8 cellular contexts compared by ENCODE assay signal in the genomic region with DNA sequence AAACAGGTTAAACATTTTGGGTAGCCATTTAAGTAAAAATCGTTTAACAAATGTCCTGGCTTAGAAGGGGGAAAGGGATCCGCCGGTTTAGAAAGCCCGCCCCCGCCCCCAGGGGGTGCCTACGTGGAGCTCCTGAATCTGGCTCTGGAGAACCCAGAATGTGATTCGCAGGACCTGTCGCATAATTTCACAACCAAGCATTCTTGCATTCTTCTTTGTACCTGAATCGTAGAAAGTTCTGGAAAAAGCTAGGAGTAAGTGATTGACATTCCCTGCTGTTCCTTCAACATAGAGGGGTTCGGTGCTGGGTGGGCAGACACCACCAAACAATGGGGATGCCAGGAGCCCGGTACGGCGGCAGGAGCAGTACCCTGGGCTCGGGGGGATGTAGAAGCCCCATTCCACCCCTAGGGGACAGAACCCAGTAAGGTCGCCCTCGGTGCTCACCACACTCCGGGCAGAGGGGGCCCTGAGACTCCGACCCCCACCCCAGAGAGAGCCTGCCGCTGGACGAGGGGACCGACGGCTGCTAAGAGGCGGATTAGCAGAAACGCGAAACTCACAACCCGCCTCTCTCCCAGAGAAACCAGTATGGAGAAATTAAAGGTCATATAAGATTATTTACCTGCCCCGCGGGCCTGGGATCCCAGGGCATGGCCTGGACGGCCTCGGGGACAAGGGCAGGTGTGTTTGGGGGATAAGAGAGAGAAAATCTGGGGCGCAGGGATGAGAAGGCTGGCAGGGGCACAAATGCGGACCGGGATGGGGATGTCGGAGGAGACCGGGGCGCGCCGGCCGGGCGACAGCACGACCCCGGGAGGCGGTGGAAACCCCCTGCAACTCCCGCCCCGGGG. TPM values are rescaled to one million over a fixed set of nuclear protein-coding genes. Genes with fewer than 3 reads are reported as not detected.
DNase-seq lines count a peak whose midpoint lies in the region; ATAC-seq, FAIRE-seq and TF ChIP-seq lines count a peak whose summit lies in the region.

No MANE protein-coding gene starts in this region.

- H3K27ac ChIP-seq in GM23248: no peak overlapping the region
- peak overlapping the region in 2 of 4 donors; percentile 68 to 72 for H3K27ac ChIP-seq in pancreas

- no peaks in the 10 kb centered on the region for H4K20me1 ChIP-seq in GM23248 (ENCODE audit: insufficient read depth)

- H3K27ac Mint-ChIP-seq in activated CD4-positive, alpha-beta T cell treated with anti-CD3 and anti-CD28 coated beads for 36 hours: no peak overlapping the region

- H3K27me3 ChIP-seq in GM23248 (replicated peaks; ENCODE audit: insufficient read depth): no peaks in the 10 kb centered on the region
- H3K27me3 ChIP-seq in pancreas: no peaks in the 10 kb centered on the region

- H3K4me3 ChIP-seq in GM23248 (peak overlapping the region; percentile 85), pancreas (peak overlapping the region; percentile 34 to 66 (median 65))

- H3K4me1 Mint-ChIP-seq in activated CD4-positive, alpha-beta T cell treated with anti-CD3 and anti-CD28 coated beads for 36 hours: peaks cover 14% of the 10 kb centered on the region

- H3K4me1 ChIP-seq in GM23248 (ENCODE audit: insufficient read depth) (peaks cover 11% of the 10 kb centered on the region), pancreas (no peaks in the 10 kb centered on the region)

- H3K9ac ChIP-seq in GM23248: peak overlapping the region; percentile 92

- H3K79me2 ChIP-seq in GM23248 (ENCODE audit: insufficient read depth): no peaks in the 10 kb centered on the region; the same call in 1 of the 2 replicates

- in situ Hi-C loops in GM23248 (cut with MboI): no loop called here

- no peak for FAIRE-seq in pancreas (lab: Jason Lieb, UNC)

- TF ChIP-seq EP300 in Ishikawa (IDR thresholded peaks at IDR 0.05; ENCODE audit: borderline replicate concordance): no peak

- WGBS in GM23248 (ENCODE audit: low coverage in 1 of 2, low lambda C conversion rate in 2 of 2, missing lambda C conversion rate in 2 of 2), 2 experiments: 1 to 2% methylated on average over 43 to 44 of the region's 45 CpGs
- WGBS in pancreas, 2 donors: 0 to 1% methylated on average over 44 to 45 of the region's 45 CpGs

- intact Hi-C loops in activated CD4-positive, alpha-beta T cell treated with anti-CD3 and anti-CD28 coated beads for 36 hours (cut with DNase I, micrococcal nuclease): loop anchor here (2.0 to 10.0 kb wide), 4 partner anchors 113 to 319 kb away; a partner anchor contains a TSS
- intact Hi-C loops in pancreas (cut with DNase I): no loop called here

- POLR2A ChIA-PET in activated CD4-positive, alpha-beta T cell treated with anti-CD3 and anti-CD28 coated beads for 36 hours (lab: Charles Lee): no interaction called here

- CTCF ChIA-PET in activated CD4-positive, alpha-beta T cell treated with anti-CD3 and anti-CD28 coated beads for 36 hours (lab: Charles Lee): interaction anchor here (0.6 to 0.8 kb wide), 4 partner anchors 12 to 99 kb away, joined by 3 to 4 read pairs (median 3); no protein-coding TSS in a partner anchor

- no peaks in the 10 kb centered on the region for H3K9me2 ChIP-seq in GM23248 (ENCODE audit: insufficient read depth)

- H3K27me3 Mint-ChIP-seq in activated CD4-positive, alpha-beta T cell treated with anti-CD3 and anti-CD28 coated beads for 36 hours: peaks cover 42% of the 10 kb centered on the region

- no peaks in the 10 kb centered on the region for H3K9me3 Mint-ChIP-seq in activated CD4-positive, alpha-beta T cell treated with anti-CD3 and anti-CD28 coated beads for 36 hours (ENCODE audit: low read depth)

- no peak for TF ChIP-seq RAD21 in Ishikawa (IDR thresholded peaks at IDR 0.05; ENCODE audit: low read depth)

- peak; percentile 48 for ATAC-seq in activated CD4-positive, alpha-beta T cell treated with anti-CD3 and anti-CD28 coated beads for 36 hours
- peak; percentile 32 to 53 (median 36) for ATAC-seq in pancreas

- DNase-seq in activated CD4-positive, alpha-beta T cell treated with anti-CD3 and anti-CD28 coated beads for 36 hours: peak; percentile 29
- no peak for DNase-seq in activated CD4-positive, alpha-beta T cell treated with anti-CD3 and anti-CD28 coated beads for 1 hour
- DNase-seq in GM23248: peak; percentile 62
- DNase-seq in activated CD8-positive, alpha-beta memory T cell treated with anti-CD3 and anti-CD28 coated beads, Interleukin-2, amount 50 U/mL, for 4 hours: peak; percentile 16
- DNase-seq in glomerular visceral epithelial cell (ENCODE audit: extremely low spot score): peak; percentile 39
- peak; percentile 11 to 66 (median 30) for DNase-seq in pancreas
- no peak for DNase-seq in T1000 (lab: John Stamatoyannopoulos, UW)

- peak overlapping the region; percentile 76 for H3K4me3 Mint-ChIP-seq in activated CD4-positive, alpha-beta T cell treated with anti-CD3 and anti-CD28 coated beads for 36 hours

- peak overlapping the region; percentile 96 for H2AFZ ChIP-seq in GM23248

- H3F3A ChIP-seq in GM23248 (ENCODE audit: insufficient read depth): peaks cover 15% of the 10 kb centered on the region

- H3K36me3 Mint-ChIP-seq in activated CD4-positive, alpha-beta T cell treated with anti-CD3 and anti-CD28 coated beads for 36 hours (ENCODE audit: low read depth): no peaks in the 10 kb centered on the region

- no peak for TF ChIP-seq CTCF in pancreas (IDR thresholded peaks at IDR 0.05)

- H3K9me3 ChIP-seq in GM23248 (ENCODE audit: low read depth) (no peaks in the 10 kb centered on the region), pancreas (no peaks in the 10 kb centered on the region)

- H3K4me2 ChIP-seq in GM23248 (ENCODE audit: unreplicated experiment): peak overlapping the region; percentile 83

- H3K36me3 ChIP-seq in GM23248 (ENCODE audit: low read depth) (no peaks in the 10 kb centered on the region), pancreas (no peaks in the 10 kb centered on the region)

TF ChIP-seq in Ishikawa, 13 proteins besides CTCF, POLR2A, EP300 and RAD21:
- TF ChIP-seq, protein P1, sequence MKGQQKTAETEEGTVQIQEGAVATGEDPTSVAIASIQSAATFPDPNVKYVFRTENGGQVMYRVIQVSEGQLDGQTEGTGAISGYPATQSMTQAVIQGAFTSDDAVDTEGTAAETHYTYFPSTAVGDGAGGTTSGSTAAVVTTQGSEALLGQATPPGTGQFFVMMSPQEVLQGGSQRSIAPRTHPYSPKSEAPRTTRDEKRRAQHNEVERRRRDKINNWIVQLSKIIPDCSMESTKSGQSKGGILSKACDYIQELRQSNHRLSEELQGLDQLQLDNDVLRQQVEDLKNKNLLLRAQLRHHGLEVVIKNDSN (IDR thresholded peaks at IDR 0.05): no peak
- TF ChIP-seq EGR1 (IDR thresholded peaks at IDR 0.05) (no peak), TAF1 (IDR thresholded peaks at IDR 0.05; ENCODE audit: low read depth) (no peak), YY1 (IDR thresholded peaks at IDR 0.05; ENCODE audit: low read depth) (no peak), CEBPB (IDR thresholded peaks at IDR 0.05) (peak; percentile 63), NFIC (IDR thresholded peaks at IDR 0.05) (no peak), FOXM1 (IDR thresholded peaks at IDR 0.05; ENCODE audit: borderline replicate concordance, low read depth) (no peak), TCF12 (IDR thresholded peaks at IDR 0.05; ENCODE audit: low read depth) (no peak), ZBTB7A (IDR thresholded peaks at IDR 0.05; ENCODE audit: low read depth) (peak; percentile 82), TEAD4 (IDR thresholded peaks at IDR 0.05) (peak; percentile 23; the same call in 1 of the 2 replicates)
- TF ChIP-seq, protein P2, sequence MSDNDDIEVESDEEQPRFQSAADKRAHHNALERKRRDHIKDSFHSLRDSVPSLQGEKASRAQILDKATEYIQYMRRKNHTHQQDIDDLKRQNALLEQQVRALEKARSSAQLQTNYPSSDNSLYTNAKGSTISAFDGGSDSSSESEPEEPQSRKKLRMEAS (IDR thresholded peaks at IDR 0.05): no peak
- TF ChIP-seq, protein P3, sequence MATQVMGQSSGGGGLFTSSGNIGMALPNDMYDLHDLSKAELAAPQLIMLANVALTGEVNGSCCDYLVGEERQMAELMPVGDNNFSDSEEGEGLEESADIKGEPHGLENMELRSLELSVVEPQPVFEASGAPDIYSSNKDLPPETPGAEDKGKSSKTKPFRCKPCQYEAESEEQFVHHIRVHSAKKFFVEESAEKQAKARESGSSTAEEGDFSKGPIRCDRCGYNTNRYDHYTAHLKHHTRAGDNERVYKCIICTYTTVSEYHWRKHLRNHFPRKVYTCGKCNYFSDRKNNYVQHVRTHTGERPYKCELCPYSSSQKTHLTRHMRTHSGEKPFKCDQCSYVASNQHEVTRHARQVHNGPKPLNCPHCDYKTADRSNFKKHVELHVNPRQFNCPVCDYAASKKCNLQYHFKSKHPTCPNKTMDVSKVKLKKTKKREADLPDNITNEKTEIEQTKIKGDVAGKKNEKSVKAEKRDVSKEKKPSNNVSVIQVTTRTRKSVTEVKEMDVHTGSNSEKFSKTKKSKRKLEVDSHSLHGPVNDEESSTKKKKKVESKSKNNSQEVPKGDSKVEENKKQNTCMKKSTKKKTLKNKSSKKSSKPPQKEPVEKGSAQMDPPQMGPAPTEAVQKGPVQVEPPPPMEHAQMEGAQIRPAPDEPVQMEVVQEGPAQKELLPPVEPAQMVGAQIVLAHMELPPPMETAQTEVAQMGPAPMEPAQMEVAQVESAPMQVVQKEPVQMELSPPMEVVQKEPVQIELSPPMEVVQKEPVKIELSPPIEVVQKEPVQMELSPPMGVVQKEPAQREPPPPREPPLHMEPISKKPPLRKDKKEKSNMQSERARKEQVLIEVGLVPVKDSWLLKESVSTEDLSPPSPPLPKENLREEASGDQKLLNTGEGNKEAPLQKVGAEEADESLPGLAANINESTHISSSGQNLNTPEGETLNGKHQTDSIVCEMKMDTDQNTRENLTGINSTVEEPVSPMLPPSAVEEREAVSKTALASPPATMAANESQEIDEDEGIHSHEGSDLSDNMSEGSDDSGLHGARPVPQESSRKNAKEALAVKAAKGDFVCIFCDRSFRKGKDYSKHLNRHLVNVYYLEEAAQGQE (IDR thresholded peaks at IDR 0.05; ENCODE audit: low read depth): no peak

RNA-seq across cellular contexts. Expression of a gene that starts 0.5 kb away (rescaled TPM):
- 1 to 10 TPM; 1.8 to 2.0 TPM for total RNA-seq in activated CD4-positive, alpha-beta T cell treated with anti-CD3 and anti-CD28 coated beads for 36 hours
- 53.0 and 62.2 TPM in 2 replicates for total RNA-seq in GM23248 (2014; rRNA removed; shearing (Covaris generic))
- polyA plus RNA-seq in GM23248 (2016; fragmentation: Nextera tagmentation; extraction: Ambion mirVana) (80.5 and 82.8 TPM in 2 replicates), pancreas (10 to 100 TPM in 1 of 2 donors, 1 to 10 TPM in 1; 6.5 to 20.0 TPM)
- 10 to 100 TPM in 1 of 6 donors, 1 to 10 TPM in 5; 3.1 to 12.6 (median 7.6) TPM for total RNA-seq in pancreas

Comparison
In these comparisons a context has a peak if more than half of its experiments do, and no peak if none do; other contexts are left out.
1. DNase-seq: peak in activated CD4-positive, alpha-beta T cell treated with anti-CD3 and anti-CD28 coated beads for 36 hours (single experiment), GM23248 (single experiment), activated CD8-positive, alpha-beta memory T cell treated with anti-CD3 and anti-CD28 coated beads, Interleukin-2, amount 50 U/mL, for 4 hours (single experiment), glomerular visceral epithelial cell (single experiment) and pancreas (6 of 6); none in activated CD4-positive, alpha-beta T cell treated with anti-CD3 and anti-CD28 coated beads for 1 hour (single experiment) and T1000 (single experiment).
2. intact Hi-C loops: an anchor here in activated CD4-positive, alpha-beta T cell treated with anti-CD3 and anti-CD28 coated beads for 36 hours (2.0 to 10.0 kb wide); none called in pancreas.